In genomic region chr3:184395320-184395660, GRCh38 we compare ENCODE assay signal across 18 cellular contexts. TPM values are rescaled to one million over a fixed set of nuclear protein-coding genes. Genes with fewer than 3 reads are reported as not detected.
"Had no signal": no experiment of that assay in that cellular context is flagged by ENCODE, and none has a peak within 500 bp of the region (broad histone marks: within the 10 kb centered on the region; RNA-seq: fewer than 3 reads in every experiment).

No MANE protein-coding gene starts in this region.

- H3K27ac ChIP-seq: coronary artery, foreskin keratinocyte, right lobe of liver, tibial artery had no signal

- H3K27ac Mint-ChIP-seq: activated CD4-positive, alpha-beta T cell treated with anti-CD3 and anti-CD28 coated beads for 36 hours; brain; mesothelial cell of epicardium; stimulated activated naive B cell treated with anti-CD40 and anti-IgM and Interleukin-4, amounts not matched to agents 10 μg/mL and 1 μg/mL and 100 μg/mL, for 72 hours; T-cell; WTC11 had no signal

- H3K27me3 ChIP-seq: right lobe of liver, tibial artery had no signal

- H3K4me1 ChIP-seq: right lobe of liver had no signal

- H3K9me3 ChIP-seq: right lobe of liver, tibial artery had no signal

- H3K27me3 Mint-ChIP-seq: activated CD4-positive, alpha-beta T cell treated with anti-CD3 and anti-CD28 coated beads for 36 hours had no signal

- H3K4me1 Mint-ChIP-seq: activated CD4-positive, alpha-beta T cell treated with anti-CD3 and anti-CD28 coated beads for 36 hours; brain; mesothelial cell of epicardium; stimulated activated naive B cell treated with anti-CD40 and anti-IgM and Interleukin-4, amounts not matched to agents 10 μg/mL and 1 μg/mL and 100 μg/mL, for 72 hours; T-cell had no signal

- H3K36me3 ChIP-seq: right lobe of liver, tibial artery had no signal

- H3K4me3 Mint-ChIP-seq: activated CD4-positive, alpha-beta T cell treated with anti-CD3 and anti-CD28 coated beads for 36 hours; brain; mesothelial cell of epicardium; stimulated activated naive B cell treated with anti-CD40 and anti-IgM and Interleukin-4, amounts not matched to agents 10 μg/mL and 1 μg/mL and 100 μg/mL, for 72 hours; T-cell; WTC11 had no signal

- DNase-seq: activated CD4-positive, alpha-beta T cell treated with anti-CD3 and anti-CD28 coated beads for 36 hours; activated CD4-positive, alpha-beta T cell treated with anti-CD3 and anti-CD28 coated beads, Interleukin-2, amount 50 U/mL, for 48 hours; activated naive CD4-positive, alpha-beta T cell; central memory CD4-positive, alpha-beta T cell; foreskin keratinocyte; hypothalamus; stimulated activated naive B cell treated with anti-CD40 and anti-IgM and Interleukin-4, amounts not matched to agents 10 μg/mL and 1 μg/mL and 100 μg/mL, for 72 hours; T-cell had no signal

- H3K9me3 Mint-ChIP-seq: brain; mesothelial cell of epicardium; stimulated activated naive B cell treated with anti-CD40 and anti-IgM and Interleukin-4, amounts not matched to agents 10 μg/mL and 1 μg/mL and 100 μg/mL, for 72 hours; T-cell; WTC11 had no signal

- H3K4me3 ChIP-seq: coronary artery, lung, right lobe of liver, tibial artery had no signal

- H3K36me3 Mint-ChIP-seq: brain; mesothelial cell of epicardium; stimulated activated naive B cell treated with anti-CD40 and anti-IgM and Interleukin-4, amounts not matched to agents 10 μg/mL and 1 μg/mL and 100 μg/mL, for 72 hours; T-cell; WTC11 had no signal

RNA-seq across cellular contexts. Expression of gene CHRD, which starts 15.4 kb away (rescaled TPM):
- total RNA-seq: epithelial cell of proximal tubule, foreskin keratinocyte had no signal
- polyA plus RNA-seq: foreskin keratinocyte, keratinocyte had no signal

RNA-seq across cellular contexts. Expression of gene THPO, which starts 17.3 kb away (rescaled TPM):
- total RNA-seq: activated CD4-positive, alpha-beta T cell treated with anti-CD3 and anti-CD28 coated beads for 36 hours; epithelial cell of proximal tubule; foreskin keratinocyte; osteocyte; T-cell had no signal
- polyA plus RNA-seq: foreskin keratinocyte, keratinocyte had no signal
